1 cellular context compared by ENCODE assay signal in genomic region chr1:89957063-89957462, GRCh38.
TF ChIP-seq lines count a peak whose summit lies in the region.

No MANE protein-coding gene starts in this region.

TF ChIP-seq in SK-N-SH, 30 proteins besides CTCF, POLR2A, EP300 and RAD21 (continued from another document):
- TF ChIP-seq USF2 (IDR thresholded peaks at IDR 0.05; ENCODE audit: borderline replicate concordance, low read depth, low read length): no peak
- no peak for TF ChIP-seq MXI1 (IDR thresholded peaks at IDR 0.05; ENCODE audit: low read depth, low read length)
- TF ChIP-seq RFX5 (IDR thresholded peaks at IDR 0.05; ENCODE audit: low read length): no peak
- TF ChIP-seq RXRA (IDR thresholded peaks at IDR 0.05; ENCODE audit: borderline replicate concordance, low read depth): no peak
- TF ChIP-seq USF1 (IDR thresholded peaks at IDR 0.05; ENCODE audit: borderline replicate concordance, low read depth): no peak
- TF ChIP-seq ZBTB33 (IDR thresholded peaks at IDR 0.05; ENCODE audit: borderline replicate concordance, low read depth): no peak
- TF ChIP-seq TEAD4 (IDR thresholded peaks at IDR 0.05; ENCODE audit: borderline replicate concordance, insufficient read depth): no peak
- TF ChIP-seq NFIC (IDR thresholded peaks at IDR 0.05; ENCODE audit: borderline replicate concordance): no peak
- no peak for TF ChIP-seq POLR2AphosphoS5 (IDR thresholded peaks at IDR 0.05; ENCODE audit: low read depth, low read length)
- TF ChIP-seq FOXJ3 (CRISPR knock-in tag; IDR thresholded peaks at IDR 0.05): no peak
- no peak for TF ChIP-seq SMC3 (IDR thresholded peaks at IDR 0.05; ENCODE audit: low read depth, low read length)
- TF ChIP-seq FOSL2 (IDR thresholded peaks at IDR 0.05; ENCODE audit: borderline replicate concordance, low read depth): no peak
- TF ChIP-seq MAX (IDR thresholded peaks at IDR 0.05; ENCODE audit: low read depth): no peak
- TF ChIP-seq JUND (IDR thresholded peaks at IDR 0.05): no peak
- TF ChIP-seq NRF1 (IDR thresholded peaks at IDR 0.05; ENCODE audit: low read depth, low read length): no peak
